In genomic region chr12:68621092-68622081, GRCh38 we compare ENCODE assay signal across 14 cellular contexts. TPM values are rescaled to one million over a fixed set of nuclear protein-coding genes. Genes with fewer than 3 reads are reported as not detected.
DNase-seq lines count a peak whose midpoint lies in the region; ATAC-seq and TF ChIP-seq lines count a peak whose summit lies in the region.
"Had no signal": no experiment of that assay in that cellular context is flagged by ENCODE, and none has a peak within 500 bp of the region (broad histone marks: within the 10 kb centered on the region; RNA-seq: fewer than 3 reads in every experiment).

No MANE protein-coding gene starts in this region.

- intact Hi-C loops in Caco-2 (cut with micrococcal nuclease; ENCODE audit: unreplicated experiment), result no loop called here

- H3K79me2 ChIP-seq in H9 (ENCODE audit: insufficient read depth, low read length), result peaks cover 29% of the 10 kb centered on the region; the same call in 1 of the 2 replicates

- peaks cover 56 to 95% (median 76%) of the 10 kb centered on the region in 4 donors for H3K4me1 Mint-ChIP-seq in CD4-positive, CD25-positive, alpha-beta regulatory T cell
- H3K4me1 Mint-ChIP-seq in H9 (peaks cover 32 to 43% of the 10 kb centered on the region in 2 experiments), nephron (peaks cover 52% of the 10 kb centered on the region), Caco-2 (ENCODE audit: low read depth, unreplicated experiment) (peaks cover 24% of the 10 kb centered on the region)
- peaks cover 88% of the 10 kb centered on the region for H3K4me1 Mint-ChIP-seq in activated naive CD8-positive, alpha-beta T cell treated with anti-CD3 and anti-CD28 coated beads, Interleukin-2, amount 50 U/mL, for 24 hours

- H3K9me3 ChIP-seq in CD4-positive, CD25-positive, alpha-beta regulatory T cell (ENCODE audit: control insufficient read depth in 2 of 2, low read length in 2 of 2), result no peaks in the 10 kb centered on the region
- H3K9me3 ChIP-seq in H9 (ENCODE audit: control insufficient read depth, low read depth, low read length) (no peaks in the 10 kb centered on the region), Caco-2 (no peaks in the 10 kb centered on the region)
- H3K9me3 ChIP-seq: right atrium auricular region, SJSA1 had no signal

- no peak overlapping the region for H3K18ac ChIP-seq in H9 (ENCODE audit: insufficient read length, low read depth, low read length)

- peaks cover 7% of the 10 kb centered on the region for H3K79me1 ChIP-seq in H9 (ENCODE audit: insufficient read depth, low read depth, low read length, poor library complexity, severe bottlenecking)

- TF ChIP-seq CTCF in H9 (conservative IDR thresholded peaks at IDR 0.05) (no peak), nephron (IDR thresholded peaks at IDR 0.05; ENCODE audit: unreplicated experiment in 3 of 3) (no peak), Caco-2 (IDR thresholded peaks at IDR 0.05; ENCODE audit: insufficient read depth in 1 of 2, low read depth in 1 of 2, low read length in 1 of 2, severe bottlenecking in 1 of 2, unreplicated experiment in 1 of 2) (no peak)

- no CpG with 5 or more reads among the region's 1 CpG for WGBS in H9 (ENCODE audit: extremely low coverage, insufficient read length, low lambda C conversion rate)

- no peak overlapping the region for H2AK5ac ChIP-seq in H9 (ENCODE audit: insufficient read length, low read length)

- H3K4me3 Mint-ChIP-seq in CD4-positive, CD25-positive, alpha-beta regulatory T cell, result peak overlapping the region; percentile 12 to 78 (median 69)
- H3K4me3 Mint-ChIP-seq in H9 (no peak overlapping the region), nephron (no peak overlapping the region), Caco-2 (ENCODE audit: unreplicated experiment) (no peak overlapping the region)
- H3K4me3 Mint-ChIP-seq in activated naive CD8-positive, alpha-beta T cell treated with anti-CD3 and anti-CD28 coated beads, Interleukin-2, amount 50 U/mL, for 24 hours, result peak overlapping the region; percentile 30

- POLR2A ChIA-PET in Caco-2 (lab: Charles Lee), result no interaction called here

- H2BK120ac ChIP-seq in H9 (ENCODE audit: low read depth, low read length, poor library complexity, severe bottlenecking), result no peak overlapping the region

- H3K14ac ChIP-seq in H9 (ENCODE audit: insufficient read depth, low read length), result no peak overlapping the region

- H3K27me3 Mint-ChIP-seq in CD4-positive, CD25-positive, alpha-beta regulatory T cell, result no peaks in the 10 kb centered on the region
- H3K27me3 Mint-ChIP-seq in H9 (ENCODE audit: low read depth) (no peaks in the 10 kb centered on the region), nephron (ENCODE audit: low read depth) (no peaks in the 10 kb centered on the region), Caco-2 (ENCODE audit: insufficient read depth, unreplicated experiment) (no peaks in the 10 kb centered on the region)
- H3K27me3 Mint-ChIP-seq in activated naive CD8-positive, alpha-beta T cell treated with anti-CD3 and anti-CD28 coated beads, Interleukin-2, amount 50 U/mL, for 24 hours, result no peaks in the 10 kb centered on the region

- no peak overlapping the region for H2BK20ac ChIP-seq in H9 (ENCODE audit: low read depth, low read length, poor library complexity, severe bottlenecking)

- H3K23me2 ChIP-seq in H9 (ENCODE audit: insufficient read length, low read depth, low read length, poor library complexity, severe bottlenecking), result no peaks in the 10 kb centered on the region

- no peak overlapping the region for H3K4ac ChIP-seq in H9 (ENCODE audit: low read depth, low read length)

- no peak overlapping the region for H2BK5ac ChIP-seq in H9 (ENCODE audit: insufficient read length, low read length)

- H3K27ac ChIP-seq in CD4-positive, CD25-positive, alpha-beta regulatory T cell (ENCODE audit: insufficient read depth, low read length, poor library complexity, severe bottlenecking), result peak overlapping the region; percentile 34
- no peak overlapping the region for H3K27ac ChIP-seq in H9 (ENCODE audit: insufficient read length, low read depth, low read length)
- H3K27ac ChIP-seq: KMS-11, right atrium auricular region, SJSA1 had no signal

- DNase-seq in CD4-positive, CD25-positive, alpha-beta regulatory T cell, result no peak
- DNase-seq in H9, result no peak
- DNase-seq in activated naive CD8-positive, alpha-beta T cell treated with anti-CD3 and anti-CD28 coated beads, Interleukin-2, amount 50 U/mL, for 24 hours, result no peak
- DNase-seq in retina, result no peak
- DNase-seq in Caco-2, result no peak
- DNase-seq: DMS153, kidney, NCI-H226 had no signal

- peak in 1 of 2 donors; percentile 49 for ATAC-seq in CD4-positive, CD25-positive, alpha-beta regulatory T cell (ENCODE audit: low read depth in 2 of 2)
- ATAC-seq in activated naive CD8-positive, alpha-beta T cell treated with anti-CD3 and anti-CD28 coated beads, Interleukin-2, amount 50 U/mL, for 24 hours, result no peak
- ATAC-seq in GM21717 (IDR thresholded peaks at IDR 0.05; ENCODE audit: unreplicated experiment) (no peak), HG03439 (IDR thresholded peaks at IDR 0.05; ENCODE audit: unreplicated experiment) (no peak)

- H3K4me3 ChIP-seq in CD4-positive, CD25-positive, alpha-beta regulatory T cell (ENCODE audit: low read depth, low read length), result peak overlapping the region; percentile 64
- H3K4me3 ChIP-seq in Caco-2 (ENCODE audit: low read depth, low read length), result no peak overlapping the region
- H3K4me3 ChIP-seq: right atrium auricular region, SJSA1 had no signal

- H2AFZ ChIP-seq in H9 (ENCODE audit: low read length), result no peak overlapping the region

- H2BK15ac ChIP-seq in H9 (ENCODE audit: low read depth, low read length), result no peak overlapping the region

- no peaks in the 10 kb centered on the region for H4K20me1 ChIP-seq in H9 (ENCODE audit: control insufficient read depth, insufficient read depth, insufficient read length)

- H4K91ac ChIP-seq in H9 (ENCODE audit: insufficient read length, low read depth, low read length), result no peak overlapping the region

- H3K36me3 Mint-ChIP-seq in CD4-positive, CD25-positive, alpha-beta regulatory T cell, result peaks cover 25% of the 10 kb centered on the region
- H3K36me3 Mint-ChIP-seq in H9 (ENCODE audit: insufficient read depth in 1 of 3, low read depth in 3 of 3) (peaks cover 11 to 20% (median 16%) of the 10 kb centered on the region in 3 experiments), nephron (ENCODE audit: low read depth) (peaks cover 30% of the 10 kb centered on the region), Caco-2 (ENCODE audit: insufficient read depth, unreplicated experiment) (peaks cover 38% of the 10 kb centered on the region)
- peaks cover 51% of the 10 kb centered on the region for H3K36me3 Mint-ChIP-seq in activated naive CD8-positive, alpha-beta T cell treated with anti-CD3 and anti-CD28 coated beads, Interleukin-2, amount 50 U/mL, for 24 hours (ENCODE audit: low read depth)

- BruUV-seq in Caco-2 (replicated peaks; lab: Mats Ljungman, UMichigan), result no TSS peak

- peaks cover 0 to 3% (median 0%) of the 10 kb centered on the region in 7 donors for H3K9me3 Mint-ChIP-seq in CD4-positive, CD25-positive, alpha-beta regulatory T cell
- H3K9me3 Mint-ChIP-seq in H9, result no peaks in the 10 kb centered on the region; a peak in 1 of 5 replicates
- H3K9me3 Mint-ChIP-seq in activated naive CD8-positive, alpha-beta T cell treated with anti-CD3 and anti-CD28 coated beads, Interleukin-2, amount 50 U/mL, for 24 hours, result peaks cover 1% of the 10 kb centered on the region
- peaks cover 2% of the 10 kb centered on the region for H3K9me3 Mint-ChIP-seq in nephron
- H3K9me3 Mint-ChIP-seq in Caco-2 (ENCODE audit: unreplicated experiment), result peaks cover 12% of the 10 kb centered on the region

- no peak overlapping the region for H3K23ac ChIP-seq in H9 (ENCODE audit: insufficient read length, low read depth, low read length)

- H4K8ac ChIP-seq in H9 (replicated peaks; ENCODE audit: insufficient read length, low read depth, low read length), result no peak overlapping the region

- H2BK12ac ChIP-seq in H9 (ENCODE audit: insufficient read length, low read depth, low read length), result no peak overlapping the region

- no peak overlapping the region for H3T11ph ChIP-seq in H9 (ENCODE audit: low read length)

- CTCF ChIA-PET in Caco-2 (lab: Charles Lee), result no interaction called here

- no peaks in the 10 kb centered on the region for H3K27me3 ChIP-seq in CD4-positive, CD25-positive, alpha-beta regulatory T cell (ENCODE audit: control insufficient read depth, insufficient read depth, low read length)
- no peaks in the 10 kb centered on the region for H3K27me3 ChIP-seq in H9 (ENCODE audit: insufficient read depth, low read length)
- H3K27me3 ChIP-seq in Caco-2 (replicated peaks; ENCODE audit: control insufficient read depth, insufficient read depth, low read length), result no peaks in the 10 kb centered on the region
- H3K27me3 ChIP-seq: right atrium auricular region, SJSA1 had no signal

- H3K9ac ChIP-seq in H9 (ENCODE audit: extremely low read depth, insufficient read length, low read length), result no peak overlapping the region
- H3K9ac ChIP-seq: KMS-11 had no signal

- no peak overlapping the region for H3K56ac ChIP-seq in H9 (ENCODE audit: insufficient read length, low read depth, low read length)

- no peak overlapping the region for H3K4me2 ChIP-seq in H9 (ENCODE audit: insufficient read depth, insufficient read length, low read length)

- peaks cover 16% of the 10 kb centered on the region for H3K36me3 ChIP-seq in CD4-positive, CD25-positive, alpha-beta regulatory T cell (ENCODE audit: control insufficient read depth, insufficient read depth, low read length)
- H3K36me3 ChIP-seq in Caco-2 (ENCODE audit: control insufficient read depth, insufficient read depth, low read length), result no peaks in the 10 kb centered on the region

- H4K5ac ChIP-seq in H9 (ENCODE audit: insufficient read length, low read depth, low read length), result no peak overlapping the region

- peak overlapping the region; percentile 51 to 67 (median 56) for H3K27ac Mint-ChIP-seq in CD4-positive, CD25-positive, alpha-beta regulatory T cell
- H3K27ac Mint-ChIP-seq in H9 (peak overlapping the region in 2 of 3 experiments; percentile 52 to 79; a peak in 5 of 7 replicates), nephron (peak overlapping the region; percentile 3 to 47 (median 26)), Caco-2 (ENCODE audit: unreplicated experiment) (no peak overlapping the region)
- peak overlapping the region; percentile 63 for H3K27ac Mint-ChIP-seq in activated naive CD8-positive, alpha-beta T cell treated with anti-CD3 and anti-CD28 coated beads, Interleukin-2, amount 50 U/mL, for 24 hours

- H3K4me1 ChIP-seq in CD4-positive, CD25-positive, alpha-beta regulatory T cell (ENCODE audit: control insufficient read depth, insufficient read depth, low read length, poor library complexity, severe bottlenecking), result peaks cover 84% of the 10 kb centered on the region
- H3K4me1 ChIP-seq in H9 (ENCODE audit: insufficient read depth, low read length), result no peaks in the 10 kb centered on the region
- H3K4me1 ChIP-seq in Caco-2, result peaks cover 41% of the 10 kb centered on the region

RNA-seq across cellular contexts. Expression of gene RAP1B, which starts 10.7 kb away (rescaled TPM):
- 290 TPM for total RNA-seq in CD4-positive, CD25-positive, alpha-beta regulatory T cell
- 100 to 1,000 TPM; 399 to 465 (median 425) TPM for polyA plus RNA-seq in CD4-positive, CD25-positive, alpha-beta regulatory T cell
- 89.1 and 97.7 TPM in 2 replicates for total RNA-seq in H9 (2021)
- 216 and 239 TPM in 2 replicates for total RNA-seq in Caco-2 (2022)

Comparison
In these comparisons a context has a peak if more than half of its experiments do, and no peak if none do; other contexts are left out.
1. H3K4me3 Mint-ChIP-seq: peak in CD4-positive, CD25-positive, alpha-beta regulatory T cell (4 of 4) and activated naive CD8-positive, alpha-beta T cell treated with anti-CD3 and anti-CD28 coated beads, Interleukin-2, amount 50 U/mL, for 24 hours (single experiment); none in H9 (0 of 2), nephron (0 of 3) and Caco-2 (single experiment).